1 cellular context compared by ENCODE assay signal in the genomic region with DNA sequence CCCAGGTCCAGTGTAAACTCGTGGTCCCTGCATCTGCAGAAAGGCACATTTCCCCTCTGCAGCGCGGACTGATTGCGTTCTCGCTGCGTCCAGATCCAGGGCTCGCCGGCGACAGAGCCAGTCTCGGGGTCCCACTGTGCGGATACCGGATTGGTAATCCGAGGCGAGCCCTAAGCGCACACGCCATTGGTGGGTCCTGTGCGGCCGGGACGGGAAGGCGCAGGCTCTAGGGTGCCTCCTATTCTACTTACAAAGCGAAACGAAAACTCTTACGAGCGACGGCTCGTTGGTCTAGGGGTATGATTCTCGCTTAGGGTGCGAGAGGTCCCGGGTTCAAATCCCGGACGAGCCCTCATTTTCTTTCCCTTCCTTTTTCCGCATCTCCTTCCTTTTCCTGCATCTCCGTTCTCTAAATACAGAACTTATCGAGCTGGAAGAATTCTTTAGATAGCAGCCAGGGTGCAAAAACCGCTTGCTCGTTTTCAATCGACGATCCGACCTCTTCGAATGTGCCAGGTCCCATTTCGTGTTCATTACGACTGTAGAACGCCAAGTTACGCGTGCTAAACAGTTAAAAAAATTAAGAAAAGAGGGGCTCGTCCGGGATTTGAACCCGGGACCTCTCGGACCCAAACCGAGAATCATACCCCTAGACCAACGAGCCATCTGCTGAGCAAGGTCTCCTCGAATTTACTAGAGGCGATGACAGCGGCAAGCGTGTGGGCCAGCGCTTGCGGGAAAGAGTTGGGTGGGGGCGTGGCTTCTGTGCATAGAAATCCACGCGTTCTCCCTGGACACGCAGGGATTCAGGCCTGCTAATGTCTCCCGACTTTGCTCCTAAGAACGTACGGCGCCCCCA.
TF ChIP-seq lines count a peak whose summit lies in the region.

No MANE protein-coding gene starts in this region.

TF ChIP-seq in K562, 482 proteins besides CTCF, POLR2A, EP300 and RAD21 (continued from another document and continues in another):
- TF ChIP-seq ZFP1 (CRISPR knock-in tag; IDR thresholded peaks at IDR 0.05) (no peak), YBX1 (IDR thresholded peaks at IDR 0.05) (no peak), NR1H2 (CRISPR knock-in tag; IDR thresholded peaks at IDR 0.05) (no peak), TARDBP (IDR thresholded peaks at IDR 0.05) (no peak; the same call in 1 of the 2 replicates), ZNF699 (CRISPR knock-in tag; IDR thresholded peaks at IDR 0.05; ENCODE audit: insufficient replicate concordance) (no peak), ARHGAP35 (IDR thresholded peaks at IDR 0.05; ENCODE audit: partially characterized antibody) (no peak), CCAR2 (IDR thresholded peaks at IDR 0.05; ENCODE audit: low read depth, low read length) (peak; percentile 38; the same call in 1 of the 2 replicates), ZNF668 (CRISPR knock-in tag; IDR thresholded peaks at IDR 0.05) (no peak), RBM14 (IDR thresholded peaks at IDR 0.05; ENCODE audit: borderline replicate concordance, insufficient read depth, low read depth, low read length) (no peak), SMARCC2 (IDR thresholded peaks at IDR 0.05; ENCODE audit: low read depth) (no peak), DACH1 (IDR thresholded peaks at IDR 0.05; ENCODE audit: partially characterized antibody) (no peak), HDGF (IDR thresholded peaks at IDR 0.05) (no peak), L3MBTL2 (IDR thresholded peaks at IDR 0.05) (peak; percentile 37; the same call in 1 of the 2 replicates), DIDO1 (tag; IDR thresholded peaks at IDR 0.05; ENCODE audit: low read depth) (no peak), RBBP5 (IDR thresholded peaks at IDR 0.05; ENCODE audit: borderline replicate concordance, insufficient read depth, low read length, poor library complexity, severe bottlenecking) (peak; percentile 35), ZNF780A (CRISPR knock-in tag; IDR thresholded peaks at IDR 0.05) (no peak), KLF1 (tag; IDR thresholded peaks at IDR 0.05) (no peak), SIRT6 (IDR thresholded peaks at IDR 0.05; ENCODE audit: low read depth, low read length) (no peak), SNIP1 (IDR thresholded peaks at IDR 0.05; ENCODE audit: low read depth) (no peak), ZFP30 (CRISPR knock-in tag; IDR thresholded peaks at IDR 0.05; ENCODE audit: borderline replicate concordance) (no peak), RNF2 (IDR thresholded peaks at IDR 0.05) (peak; percentile 68), FOXJ3 (CRISPR knock-in tag; IDR thresholded peaks at IDR 0.05) (no peak), ZNF408 (CRISPR knock-in tag; IDR thresholded peaks at IDR 0.05; ENCODE audit: low read depth) (no peak), CREB1 (IDR thresholded peaks at IDR 0.05) (peak; percentile 90), CREB1 (CRISPR knock-in tag; IDR thresholded peaks at IDR 0.05) (peak; percentile 87), GATA2 (CRISPR knock-in tag; IDR thresholded peaks at IDR 0.05) (no peak), BRCA1 (IDR thresholded peaks at IDR 0.05) (no peak), BRCA1 (CRISPR knock-in tag; IDR thresholded peaks at IDR 0.05) (no peak), CBFB (CRISPR knock-in tag; IDR thresholded peaks at IDR 0.05) (0 out of 2 replicates have a peak, but pooled peaks have one; percentile 23), LEF1 (IDR thresholded peaks at IDR 0.05) (no peak), SUPT5H (IDR thresholded peaks at IDR 0.05) (peak; percentile 72)
- TF ChIP-seq, protein P1, sequence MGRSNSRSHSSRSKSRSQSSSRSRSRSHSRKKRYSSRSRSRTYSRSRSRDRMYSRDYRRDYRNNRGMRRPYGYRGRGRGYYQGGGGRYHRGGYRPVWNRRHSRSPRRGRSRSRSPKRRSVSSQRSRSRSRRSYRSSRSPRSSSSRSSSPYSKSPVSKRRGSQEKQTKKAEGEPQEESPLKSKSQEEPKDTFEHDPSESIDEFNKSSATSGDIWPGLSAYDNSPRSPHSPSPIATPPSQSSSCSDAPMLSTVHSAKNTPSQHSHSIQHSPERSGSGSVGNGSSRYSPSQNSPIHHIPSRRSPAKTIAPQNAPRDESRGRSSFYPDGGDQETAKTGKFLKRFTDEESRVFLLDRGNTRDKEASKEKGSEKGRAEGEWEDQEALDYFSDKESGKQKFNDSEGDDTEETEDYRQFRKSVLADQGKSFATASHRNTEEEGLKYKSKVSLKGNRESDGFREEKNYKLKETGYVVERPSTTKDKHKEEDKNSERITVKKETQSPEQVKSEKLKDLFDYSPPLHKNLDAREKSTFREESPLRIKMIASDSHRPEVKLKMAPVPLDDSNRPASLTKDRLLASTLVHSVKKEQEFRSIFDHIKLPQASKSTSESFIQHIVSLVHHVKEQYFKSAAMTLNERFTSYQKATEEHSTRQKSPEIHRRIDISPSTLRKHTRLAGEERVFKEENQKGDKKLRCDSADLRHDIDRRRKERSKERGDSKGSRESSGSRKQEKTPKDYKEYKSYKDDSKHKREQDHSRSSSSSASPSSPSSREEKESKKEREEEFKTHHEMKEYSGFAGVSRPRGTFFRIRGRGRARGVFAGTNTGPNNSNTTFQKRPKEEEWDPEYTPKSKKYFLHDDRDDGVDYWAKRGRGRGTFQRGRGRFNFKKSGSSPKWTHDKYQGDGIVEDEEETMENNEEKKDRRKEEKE (IDR thresholded peaks at IDR 0.05; ENCODE audit: borderline replicate concordance in 1 of 2, control insufficient read depth in 1 of 2, low read depth in 2 of 2, low read length in 1 of 2): peak in 1 of 2 experiments; percentile 79; a peak in 1 of 4 replicates
- TF ChIP-seq, protein P2, sequence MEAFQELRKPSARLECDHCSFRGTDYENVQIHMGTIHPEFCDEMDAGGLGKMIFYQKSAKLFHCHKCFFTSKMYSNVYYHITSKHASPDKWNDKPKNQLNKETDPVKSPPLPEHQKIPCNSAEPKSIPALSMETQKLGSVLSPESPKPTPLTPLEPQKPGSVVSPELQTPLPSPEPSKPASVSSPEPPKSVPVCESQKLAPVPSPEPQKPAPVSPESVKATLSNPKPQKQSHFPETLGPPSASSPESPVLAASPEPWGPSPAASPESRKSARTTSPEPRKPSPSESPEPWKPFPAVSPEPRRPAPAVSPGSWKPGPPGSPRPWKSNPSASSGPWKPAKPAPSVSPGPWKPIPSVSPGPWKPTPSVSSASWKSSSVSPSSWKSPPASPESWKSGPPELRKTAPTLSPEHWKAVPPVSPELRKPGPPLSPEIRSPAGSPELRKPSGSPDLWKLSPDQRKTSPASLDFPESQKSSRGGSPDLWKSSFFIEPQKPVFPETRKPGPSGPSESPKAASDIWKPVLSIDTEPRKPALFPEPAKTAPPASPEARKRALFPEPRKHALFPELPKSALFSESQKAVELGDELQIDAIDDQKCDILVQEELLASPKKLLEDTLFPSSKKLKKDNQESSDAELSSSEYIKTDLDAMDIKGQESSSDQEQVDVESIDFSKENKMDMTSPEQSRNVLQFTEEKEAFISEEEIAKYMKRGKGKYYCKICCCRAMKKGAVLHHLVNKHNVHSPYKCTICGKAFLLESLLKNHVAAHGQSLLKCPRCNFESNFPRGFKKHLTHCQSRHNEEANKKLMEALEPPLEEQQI (IDR thresholded peaks at IDR 0.05): peak; percentile 83; the same call in 1 of the 2 replicates
- TF ChIP-seq, protein P3, sequence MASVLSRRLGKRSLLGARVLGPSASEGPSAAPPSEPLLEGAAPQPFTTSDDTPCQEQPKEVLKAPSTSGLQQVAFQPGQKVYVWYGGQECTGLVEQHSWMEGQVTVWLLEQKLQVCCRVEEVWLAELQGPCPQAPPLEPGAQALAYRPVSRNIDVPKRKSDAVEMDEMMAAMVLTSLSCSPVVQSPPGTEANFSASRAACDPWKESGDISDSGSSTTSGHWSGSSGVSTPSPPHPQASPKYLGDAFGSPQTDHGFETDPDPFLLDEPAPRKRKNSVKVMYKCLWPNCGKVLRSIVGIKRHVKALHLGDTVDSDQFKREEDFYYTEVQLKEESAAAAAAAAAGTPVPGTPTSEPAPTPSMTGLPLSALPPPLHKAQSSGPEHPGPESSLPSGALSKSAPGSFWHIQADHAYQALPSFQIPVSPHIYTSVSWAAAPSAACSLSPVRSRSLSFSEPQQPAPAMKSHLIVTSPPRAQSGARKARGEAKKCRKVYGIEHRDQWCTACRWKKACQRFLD (CRISPR knock-in tag; IDR thresholded peaks at IDR 0.05): 0 out of 2 replicates have a peak, but pooled peaks have one; percentile 5
- TF ChIP-seq, protein P4, sequence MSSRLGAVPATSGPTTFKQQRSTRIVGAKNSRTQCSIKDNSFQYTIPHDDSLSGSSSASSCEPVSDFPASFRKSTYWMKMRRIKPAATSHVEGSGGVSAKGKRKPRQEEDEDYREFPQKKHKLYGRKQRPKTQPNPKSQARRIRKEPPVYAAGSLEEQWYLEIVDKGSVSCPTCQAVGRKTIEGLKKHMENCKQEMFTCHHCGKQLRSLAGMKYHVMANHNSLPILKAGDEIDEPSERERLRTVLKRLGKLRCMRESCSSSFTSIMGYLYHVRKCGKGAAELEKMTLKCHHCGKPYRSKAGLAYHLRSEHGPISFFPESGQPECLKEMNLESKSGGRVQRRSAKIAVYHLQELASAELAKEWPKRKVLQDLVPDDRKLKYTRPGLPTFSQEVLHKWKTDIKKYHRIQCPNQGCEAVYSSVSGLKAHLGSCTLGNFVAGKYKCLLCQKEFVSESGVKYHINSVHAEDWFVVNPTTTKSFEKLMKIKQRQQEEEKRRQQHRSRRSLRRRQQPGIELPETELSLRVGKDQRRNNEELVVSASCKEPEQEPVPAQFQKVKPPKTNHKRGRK (tag; IDR thresholded peaks at IDR 0.05): no peak
- TF ChIP-seq, protein P5, sequence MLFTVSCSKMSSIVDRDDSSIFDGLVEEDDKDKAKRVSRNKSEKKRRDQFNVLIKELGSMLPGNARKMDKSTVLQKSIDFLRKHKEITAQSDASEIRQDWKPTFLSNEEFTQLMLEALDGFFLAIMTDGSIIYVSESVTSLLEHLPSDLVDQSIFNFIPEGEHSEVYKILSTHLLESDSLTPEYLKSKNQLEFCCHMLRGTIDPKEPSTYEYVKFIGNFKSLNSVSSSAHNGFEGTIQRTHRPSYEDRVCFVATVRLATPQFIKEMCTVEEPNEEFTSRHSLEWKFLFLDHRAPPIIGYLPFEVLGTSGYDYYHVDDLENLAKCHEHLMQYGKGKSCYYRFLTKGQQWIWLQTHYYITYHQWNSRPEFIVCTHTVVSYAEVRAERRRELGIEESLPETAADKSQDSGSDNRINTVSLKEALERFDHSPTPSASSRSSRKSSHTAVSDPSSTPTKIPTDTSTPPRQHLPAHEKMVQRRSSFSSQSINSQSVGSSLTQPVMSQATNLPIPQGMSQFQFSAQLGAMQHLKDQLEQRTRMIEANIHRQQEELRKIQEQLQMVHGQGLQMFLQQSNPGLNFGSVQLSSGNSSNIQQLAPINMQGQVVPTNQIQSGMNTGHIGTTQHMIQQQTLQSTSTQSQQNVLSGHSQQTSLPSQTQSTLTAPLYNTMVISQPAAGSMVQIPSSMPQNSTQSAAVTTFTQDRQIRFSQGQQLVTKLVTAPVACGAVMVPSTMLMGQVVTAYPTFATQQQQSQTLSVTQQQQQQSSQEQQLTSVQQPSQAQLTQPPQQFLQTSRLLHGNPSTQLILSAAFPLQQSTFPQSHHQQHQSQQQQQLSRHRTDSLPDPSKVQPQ (CRISPR knock-in tag; IDR thresholded peaks at IDR 0.05; ENCODE audit: borderline replicate concordance): no peak
- TF ChIP-seq, protein P6, sequence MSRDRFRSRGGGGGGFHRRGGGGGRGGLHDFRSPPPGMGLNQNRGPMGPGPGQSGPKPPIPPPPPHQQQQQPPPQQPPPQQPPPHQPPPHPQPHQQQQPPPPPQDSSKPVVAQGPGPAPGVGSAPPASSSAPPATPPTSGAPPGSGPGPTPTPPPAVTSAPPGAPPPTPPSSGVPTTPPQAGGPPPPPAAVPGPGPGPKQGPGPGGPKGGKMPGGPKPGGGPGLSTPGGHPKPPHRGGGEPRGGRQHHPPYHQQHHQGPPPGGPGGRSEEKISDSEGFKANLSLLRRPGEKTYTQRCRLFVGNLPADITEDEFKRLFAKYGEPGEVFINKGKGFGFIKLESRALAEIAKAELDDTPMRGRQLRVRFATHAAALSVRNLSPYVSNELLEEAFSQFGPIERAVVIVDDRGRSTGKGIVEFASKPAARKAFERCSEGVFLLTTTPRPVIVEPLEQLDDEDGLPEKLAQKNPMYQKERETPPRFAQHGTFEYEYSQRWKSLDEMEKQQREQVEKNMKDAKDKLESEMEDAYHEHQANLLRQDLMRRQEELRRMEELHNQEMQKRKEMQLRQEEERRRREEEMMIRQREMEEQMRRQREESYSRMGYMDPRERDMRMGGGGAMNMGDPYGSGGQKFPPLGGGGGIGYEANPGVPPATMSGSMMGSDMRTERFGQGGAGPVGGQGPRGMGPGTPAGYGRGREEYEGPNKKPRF (IDR thresholded peaks at IDR 0.05; ENCODE audit: low read depth, low read length): no peak
- TF ChIP-seq, protein P7, sequence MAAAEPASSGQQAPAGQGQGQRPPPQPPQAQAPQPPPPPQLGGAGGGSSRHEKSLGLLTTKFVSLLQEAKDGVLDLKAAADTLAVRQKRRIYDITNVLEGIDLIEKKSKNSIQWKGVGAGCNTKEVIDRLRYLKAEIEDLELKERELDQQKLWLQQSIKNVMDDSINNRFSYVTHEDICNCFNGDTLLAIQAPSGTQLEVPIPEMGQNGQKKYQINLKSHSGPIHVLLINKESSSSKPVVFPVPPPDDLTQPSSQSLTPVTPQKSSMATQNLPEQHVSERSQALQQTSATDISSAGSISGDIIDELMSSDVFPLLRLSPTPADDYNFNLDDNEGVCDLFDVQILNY (CRISPR knock-in tag; IDR thresholded peaks at IDR 0.05): no peak
- TF ChIP-seq, protein P8, sequence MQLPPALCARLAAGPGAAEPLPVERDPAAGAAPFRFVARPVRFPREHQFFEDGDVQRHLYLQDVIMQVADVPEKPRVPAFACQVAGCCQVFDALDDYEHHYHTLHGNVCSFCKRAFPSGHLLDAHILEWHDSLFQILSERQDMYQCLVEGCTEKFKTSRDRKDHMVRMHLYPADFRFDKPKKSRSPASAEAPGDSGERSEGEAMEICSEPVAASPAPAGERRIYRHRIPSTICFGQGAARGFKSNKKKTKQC (CRISPR knock-in tag; IDR thresholded peaks at IDR 0.05): no peak
- TF ChIP-seq, protein P9, sequence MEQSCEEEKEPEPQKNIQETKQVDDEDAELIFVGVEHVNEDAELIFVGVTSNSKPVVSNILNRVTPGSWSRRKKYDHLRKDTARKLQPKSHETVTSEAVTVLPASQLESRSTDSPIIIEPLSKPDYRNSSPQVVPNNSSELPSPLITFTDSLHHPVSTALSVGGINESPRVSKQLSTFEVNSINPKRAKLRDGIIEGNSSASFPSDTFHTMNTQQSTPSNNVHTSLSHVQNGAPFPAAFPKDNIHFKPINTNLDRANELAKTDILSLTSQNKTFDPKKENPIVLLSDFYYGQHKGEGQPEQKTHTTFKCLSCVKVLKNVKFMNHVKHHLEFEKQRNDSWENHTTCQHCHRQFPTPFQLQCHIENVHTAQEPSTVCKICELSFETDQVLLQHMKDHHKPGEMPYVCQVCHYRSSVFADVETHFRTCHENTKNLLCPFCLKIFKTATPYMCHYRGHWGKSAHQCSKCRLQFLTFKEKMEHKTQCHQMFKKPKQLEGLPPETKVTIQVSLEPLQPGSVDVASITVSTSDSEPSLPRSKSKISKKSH (CRISPR knock-in tag; IDR thresholded peaks at IDR 0.05): no peak
- TF ChIP-seq, protein P10, sequence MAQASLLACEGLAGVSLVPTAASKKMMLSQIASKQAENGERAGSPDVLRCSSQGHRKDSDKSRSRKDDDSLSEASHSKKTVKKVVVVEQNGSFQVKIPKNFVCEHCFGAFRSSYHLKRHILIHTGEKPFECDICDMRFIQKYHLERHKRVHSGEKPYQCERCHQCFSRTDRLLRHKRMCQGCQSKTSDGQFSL (CRISPR knock-in tag; IDR thresholded peaks at IDR 0.05): no peak; the same call in 1 of the 2 replicates
- TF ChIP-seq, protein P10 (tag; IDR thresholded peaks at IDR 0.05): no peak
